ENCODE assay signal across 8 cellular contexts in genomic region chr1:214440219-214440965, GRCh38.
DNase-seq lines count a peak whose midpoint lies in the region; ATAC-seq and TF ChIP-seq lines count a peak whose summit lies in the region.

No MANE protein-coding gene starts in this region.

- peak overlapping the region; percentile 74 for H4K91ac ChIP-seq in mesenchymal stem cell (ENCODE audit: low read length)

- peak overlapping the region; percentile 71 for H2BK120ac ChIP-seq in mesenchymal stem cell (ENCODE audit: low read depth, low read length)

- CTCF ChIA-PET in A673 (lab: Charles Lee) = no interaction called here

- H3K9me3 Mint-ChIP-seq in HFFc6 = no peaks in the 10 kb centered on the region
- peaks cover 2% of the 10 kb centered on the region for H3K9me3 Mint-ChIP-seq in activated naive CD8-positive, alpha-beta T cell treated with anti-CD3 and anti-CD28 coated beads, Interleukin-2, amount 10 ng/mL, durations not matched to agents 7 days and 5 days

- H3K36me3 ChIP-seq in A673 (ENCODE audit: insufficient read depth, low read length, poor library complexity, severe bottlenecking) = no peaks in the 10 kb centered on the region
- peaks cover 0 to 3% of the 10 kb centered on the region in 2 experiments for H3K36me3 ChIP-seq in mesenchymal stem cell (ENCODE audit: control insufficient read depth in 1 of 2, insufficient read depth in 2 of 2, low read depth in 1 of 2, low read length in 2 of 2)

- H3K23ac ChIP-seq in mesenchymal stem cell (ENCODE audit: low read length in 2 of 2) = no peak overlapping the region

- H2BK12ac ChIP-seq in mesenchymal stem cell (ENCODE audit: low read length in 2 of 2) = peak overlapping the region; percentile 57 to 77

- no peak overlapping the region for H2BK15ac ChIP-seq in mesenchymal stem cell (ENCODE audit: low read depth, poor library complexity, severe bottlenecking)

- no TSS peak for BruUV-seq in A673 (replicated peaks; lab: Mats Ljungman, UMichigan)

- H3K4me1 Mint-ChIP-seq in HFFc6 (ENCODE audit: low read depth) = peaks cover 71% of the 10 kb centered on the region
- H3K4me1 Mint-ChIP-seq in activated naive CD8-positive, alpha-beta T cell treated with anti-CD3 and anti-CD28 coated beads, Interleukin-2, amount 10 ng/mL, durations not matched to agents 7 days and 5 days = peaks cover 43% of the 10 kb centered on the region

- H3K36me3 Mint-ChIP-seq in HFFc6 (ENCODE audit: low read depth) = peaks cover 35% of the 10 kb centered on the region
- H3K36me3 Mint-ChIP-seq in activated naive CD8-positive, alpha-beta T cell treated with anti-CD3 and anti-CD28 coated beads, Interleukin-2, amount 10 ng/mL, durations not matched to agents 7 days and 5 days = peaks cover 2% of the 10 kb centered on the region

- POLR2A ChIA-PET in A673 (lab: Charles Lee; ENCODE audit: low non-redundant PET) = no interaction called here
- POLR2A ChIA-PET in activated naive CD8-positive, alpha-beta T cell treated with anti-CD3 and anti-CD28 coated beads, Interleukin-2, amount 10 ng/mL, durations not matched to agents 7 days and 5 days (lab: Charles Lee) = interaction anchor here (1.4 kb wide), 1 partner anchor 13 kb away, joined by 5 read pairs; no protein-coding TSS in a partner anchor

- H3K4me1 ChIP-seq in A673 (ENCODE audit: insufficient read depth, low read length, poor library complexity, severe bottlenecking) (peaks cover 86% of the 10 kb centered on the region), mesenchymal stem cell (ENCODE audit: control insufficient read depth, insufficient read depth, low read depth, low read length) (peaks cover 10% of the 10 kb centered on the region)

- H2AFZ ChIP-seq in mesenchymal stem cell (ENCODE audit: low read depth, low read length) = no peak overlapping the region

- no peak overlapping the region for H2BK5ac ChIP-seq in mesenchymal stem cell (ENCODE audit: low read depth, low read length, poor library complexity, severe bottlenecking)

- H3K79me1 ChIP-seq in mesenchymal stem cell (replicated peaks; ENCODE audit: low read length, poor library complexity, severe bottlenecking) = no peaks in the 10 kb centered on the region

- H3K14ac ChIP-seq in mesenchymal stem cell (ENCODE audit: low read length in 2 of 2) = no peak overlapping the region

- peak overlapping the region; percentile 96 for H3K27ac Mint-ChIP-seq in HFFc6
- peak overlapping the region; percentile 67 for H3K27ac Mint-ChIP-seq in activated naive CD8-positive, alpha-beta T cell treated with anti-CD3 and anti-CD28 coated beads, Interleukin-2, amount 10 ng/mL, durations not matched to agents 7 days and 5 days

- H3K4me3 Mint-ChIP-seq in HFFc6 = peak overlapping the region; percentile 41
- no peak overlapping the region for H3K4me3 Mint-ChIP-seq in activated naive CD8-positive, alpha-beta T cell treated with anti-CD3 and anti-CD28 coated beads, Interleukin-2, amount 10 ng/mL, durations not matched to agents 7 days and 5 days

- no peaks in the 10 kb centered on the region for H3K27me3 ChIP-seq in A673 (replicated peaks; ENCODE audit: insufficient read depth, low read depth, low read length, poor library complexity)
- H3K27me3 ChIP-seq in mesenchymal stem cell (ENCODE audit: control insufficient read depth in 1 of 2, insufficient read depth in 1 of 2, low read length in 2 of 2) = no peaks in the 10 kb centered on the region

- H3K9me3 ChIP-seq in A673 (ENCODE audit: low read depth, low read length, poor library complexity, severe bottlenecking) = no peaks in the 10 kb centered on the region
- no peaks in the 10 kb centered on the region for H3K9me3 ChIP-seq in mesenchymal stem cell (ENCODE audit: control insufficient read depth, low read length)

- no peak overlapping the region for H3K4me2 ChIP-seq in mesenchymal stem cell (ENCODE audit: low read length, poor library complexity, severe bottlenecking)

- WGBS in mesenchymal stem cell = 53% methylated on average over 4 of the region's 4 CpGs

- peak overlapping the region; percentile 94 for H2AK5ac ChIP-seq in mesenchymal stem cell (ENCODE audit: low read length, severe bottlenecking)

- no peak for ATAC-seq in activated naive CD8-positive, alpha-beta T cell treated with anti-CD3 and anti-CD28 coated beads, Interleukin-2, amount 10 ng/mL, durations not matched to agents 7 days and 5 days (ENCODE audit: low read depth)

- H4K8ac ChIP-seq in mesenchymal stem cell (ENCODE audit: low read length) = peak overlapping the region; percentile 23

- peak overlapping the region; percentile 8 to 78 for H3K18ac ChIP-seq in mesenchymal stem cell (ENCODE audit: low read depth in 1 of 2, low read length in 2 of 2)

- peak; percentile 49 for DNase-seq in A673 (ENCODE audit: low spot score)
- no peak for DNase-seq in HFFc6
- no peak for DNase-seq in activated naive CD8-positive, alpha-beta T cell treated with anti-CD3 and anti-CD28 coated beads, Interleukin-2, amount 10 ng/mL, durations not matched to agents 7 days and 5 days
- DNase-seq in mesenchymal stem cell = peak; percentile 68
- no peak for DNase-seq in foreskin melanocyte
- no peak for DNase-seq in globus pallidus (ENCODE audit: low spot score)
- DNase-seq in AG20443 (ENCODE audit: low spot score) = no peak
- DNase-seq in stimulated activated CD4-positive, alpha-beta T cell treated with anti-CD3 and anti-CD28 coated beads, Interleukin-15, amount 100 ng/mL, for 24 hours = no peak

- H3K4me3 ChIP-seq in A673 (ENCODE audit: low read depth, low read length, poor library complexity, severe bottlenecking) (peak overlapping the region; percentile 29), mesenchymal stem cell (ENCODE audit: insufficient read depth in 1 of 2, low read depth in 1 of 2, low read length in 2 of 2) (no peak overlapping the region)

- H3K27ac ChIP-seq in A673 (ENCODE audit: low read depth, low read length, poor library complexity, severe bottlenecking) = peak overlapping the region; percentile 86
- H3K27ac ChIP-seq in mesenchymal stem cell (ENCODE audit: low read length, poor library complexity, severe bottlenecking) = peak overlapping the region; percentile 40

- H3K9ac ChIP-seq in mesenchymal stem cell (ENCODE audit: low read length) = no peak overlapping the region

- TF ChIP-seq CTCF in A673 (conservative IDR thresholded peaks at IDR 0.05; ENCODE audit: low read depth, low read length) (no peak), HFFc6 (IDR thresholded peaks at IDR 0.05) (no peak)

- intact Hi-C loops in A673 (cut with micrococcal nuclease; ENCODE audit: unreplicated experiment) = no loop called here

- peak overlapping the region in 1 of 2 experiments; percentile 73 for H3K4ac ChIP-seq in mesenchymal stem cell (ENCODE audit: low read depth in 1 of 2, low read length in 2 of 2)

- peaks cover 3% of the 10 kb centered on the region; the same call in 1 of the 2 replicates for H3K27me3 Mint-ChIP-seq in HFFc6 (ENCODE audit: insufficient read depth)
- H3K27me3 Mint-ChIP-seq in activated naive CD8-positive, alpha-beta T cell treated with anti-CD3 and anti-CD28 coated beads, Interleukin-2, amount 10 ng/mL, durations not matched to agents 7 days and 5 days = peaks cover 3% of the 10 kb centered on the region

Comparison
In these comparisons a context has a peak if more than half of its experiments do, and no peak if none do; other contexts are left out.
1. DNase-seq: peak in A673 (single experiment) and mesenchymal stem cell (single experiment); none in HFFc6 (single experiment), activated naive CD8-positive, alpha-beta T cell treated with anti-CD3 and anti-CD28 coated beads, Interleukin-2, amount 10 ng/mL, durations not matched to agents 7 days and 5 days (single experiment), foreskin melanocyte (single experiment), globus pallidus (single experiment), AG20443 (single experiment) and stimulated activated CD4-positive, alpha-beta T cell treated with anti-CD3 and anti-CD28 coated beads, Interleukin-15, amount 100 ng/mL, for 24 hours (single experiment).